Comparison of ENCODE assay signal across 8 cellular contexts in genomic region chr5:163504091-163504931, GRCh38. TPM values are rescaled to one million over a fixed set of nuclear protein-coding genes. Genes with fewer than 3 reads are reported as not detected.
DNase-seq lines count a peak whose midpoint lies in the region; ATAC-seq and TF ChIP-seq lines count a peak whose summit lies in the region.

No MANE protein-coding gene starts in this region.

- peak overlapping the region; percentile 64 to 100 (median 98) for H3K27ac ChIP-seq in adrenal gland

- TF ChIP-seq POLR2A in adrenal gland (IDR thresholded peaks at IDR 0.05) = peak in 1 of 2 donors; percentile 49

- H3K36me3 ChIP-seq in adrenal gland (replicated peaks in 1 of 2) = no peaks in the 10 kb centered on the region

- peak; percentile 22 for DNase-seq in activated gamma-delta T cell treated with Interleukin-2 at 50 U/mL for 16 hours
- no peak for DNase-seq in activated gamma-delta T cell (lab: John Stamatoyannopoulos, UW)
- DNase-seq in RPMI8226 = peak; percentile 92
- DNase-seq in adrenal gland = peak; percentile 39 to 76 (median 53)
- peak; percentile 40 for DNase-seq in left ventricle myocardium superior
- peak in 7 of 10 donors; percentile 19 to 86 (median 43) for DNase-seq in posterior cingulate gyrus

- H3K4me3 ChIP-seq in adrenal gland = peak overlapping the region in 2 of 4 donors; percentile 93 to 95

- no peaks in the 10 kb centered on the region for H3K27me3 ChIP-seq in adrenal gland

- intact Hi-C loops in adrenal gland (cut with DNase I) = no loop called here
- intact Hi-C loops in left ventricle myocardium superior (cut with micrococcal nuclease) = loop anchor here (2.0 kb wide), 1 partner anchor 44 kb away; the partner anchor contains the start of genes HMMR and NUDCD2
- intact Hi-C loops in posterior cingulate gyrus (cut with DNase I) = no loop called here

- ATAC-seq in left ventricle myocardium superior = peak; percentile 36
- no peak for ATAC-seq in GM21515 (IDR thresholded peaks at IDR 0.05; ENCODE audit: unreplicated experiment)
- ATAC-seq in HG03039 (IDR thresholded peaks at IDR 0.05; ENCODE audit: unreplicated experiment) = no peak

- no peaks in the 10 kb centered on the region for H3K9me3 ChIP-seq in adrenal gland (replicated peaks in 1 of 3)

- H3K4me1 ChIP-seq in adrenal gland (replicated peaks in 1 of 2) = peaks cover 23 to 51% of the 10 kb centered on the region in 2 donors

- no peak for TF ChIP-seq CTCF in adrenal gland (IDR thresholded peaks at IDR 0.05)

- WGBS in adrenal gland, 4 donors = 1 to 2% (median 2%) methylated on average over 26 of the region's 26 CpGs

RNA-seq across cellular contexts. Expression of gene MAT2B, which starts 1.1 kb away (rescaled TPM):
- 10 to 100 TPM; 43.5 to 83.7 (median 57.5) TPM for total RNA-seq in adrenal gland
- 10 to 100 TPM; 20.9 to 64.9 (median 21.9) TPM for polyA plus RNA-seq in adrenal gland
- 62.5 TPM for total RNA-seq in left ventricle myocardium superior

RNA-seq across cellular contexts. Expression of gene HMMR, which starts 43.9 kb away (rescaled TPM):
- 1 to 10 TPM in 6 of 8 donors, under 1 TPM in 1, not detected in 1; 0.95 to 2.5 (median 1.5) TPM for total RNA-seq in adrenal gland
- polyA plus RNA-seq in adrenal gland = 1 to 10 TPM in 1 of 3 donors, under 1 TPM in 2; 0.24 to 4.1 (median 0.32) TPM
- 0.72 TPM for total RNA-seq in left ventricle myocardium superior

RNA-seq across cellular contexts. Expression of gene NUDCD2, which starts 44.4 kb away (rescaled TPM):
- 10 to 100 TPM in 4 of 8 donors, 1 to 10 TPM in 4; 4.0 to 28.1 (median 14.2) TPM for total RNA-seq in adrenal gland
- 1 to 10 TPM; 3.5 to 6.5 (median 4.5) TPM for polyA plus RNA-seq in adrenal gland
- 13.9 TPM for total RNA-seq in left ventricle myocardium superior
